In genomic region chr6:10759312-10759839, GRCh38 we compare ENCODE assay signal across 8 cellular contexts. TPM values are rescaled to one million over a fixed set of nuclear protein-coding genes. Genes with fewer than 3 reads are reported as not detected.
A peak's percentile ranks its signal among the peaks of the same experiment; 100 is the strongest.
DNase-seq lines count a peak whose midpoint lies in the region; ATAC-seq and TF ChIP-seq lines count a peak whose summit lies in the region.

No MANE protein-coding gene starts in this region.

- intact Hi-C loops in mucosa of descending colon (cut with DNase I, micrococcal nuclease), result no loop called here

- H3K4me3 ChIP-seq in mucosa of descending colon, result no peak overlapping the region

- H3K9me3 ChIP-seq in mucosa of descending colon, result no peaks in the 10 kb centered on the region

- ATAC-seq in HG02981 (IDR thresholded peaks at IDR 0.05; ENCODE audit: unreplicated experiment) (peak; percentile 54), mucosa of descending colon (peak; percentile 59)

- no peaks in the 10 kb centered on the region for H3K36me3 ChIP-seq in mucosa of descending colon (ENCODE audit: low read depth)

- no peak for TF ChIP-seq CTCF in mucosa of descending colon (IDR thresholded peaks at IDR 0.05)

- DNase-seq in A172 (ENCODE audit: low spot score) (peak; percentile 97), GM03348 (ENCODE audit: low spot score) (peak; percentile 72), RPMI8226 (peak; percentile 65), epidermal melanocyte (ENCODE audit: insufficient read length, low spot score) (peak; percentile 42), mucosa of descending colon (no peak), mesenteric fat pad (ENCODE audit: low spot score) (no peak)
- DNase-seq in activated CD4-positive, CD25-positive, alpha-beta regulatory T cell treated with anti-CD3 and anti-CD28 coated beads, Interleukin-2, amount 50 U/mL, for 72 hours, result no peak

- H3K4me1 ChIP-seq in mucosa of descending colon (ENCODE audit: low read depth), result no peaks in the 10 kb centered on the region

RNA-seq across cellular contexts. Expression of gene TMEM14B, which starts 11.8 kb away (rescaled TPM):
- total RNA-seq in A172 (2014; rRNA removed; shearing (Covaris generic)), result 240 and 245 TPM in 2 replicates
- 10 to 100 TPM; 48.9 to 61.2 (median 60.8) TPM for total RNA-seq in mucosa of descending colon
- 67.8 TPM for total RNA-seq in mesenteric fat pad

RNA-seq across cellular contexts. Expression of gene TMEM14C, which starts 36.5 kb away (rescaled TPM):
- total RNA-seq in A172 (2014; rRNA removed; shearing (Covaris generic)), result 312 and 395 TPM in 2 replicates
- total RNA-seq in mucosa of descending colon, result 10 to 100 TPM; 69.2 to 96.3 (median 86.7) TPM
- 84.8 TPM for total RNA-seq in mesenteric fat pad

Comparison
In these comparisons a context has a peak if more than half of its experiments do, and no peak if none do; other contexts are left out.
1. DNase-seq: peak in A172 (single experiment), GM03348 (single experiment), RPMI8226 (single experiment) and epidermal melanocyte (single experiment); none in mucosa of descending colon (0 of 3), mesenteric fat pad (single experiment) and activated CD4-positive, CD25-positive, alpha-beta regulatory T cell treated with anti-CD3 and anti-CD28 coated beads, Interleukin-2, amount 50 U/mL, for 72 hours (single experiment).